ENCODE assay signal across 8 cellular contexts in the genomic region with DNA sequence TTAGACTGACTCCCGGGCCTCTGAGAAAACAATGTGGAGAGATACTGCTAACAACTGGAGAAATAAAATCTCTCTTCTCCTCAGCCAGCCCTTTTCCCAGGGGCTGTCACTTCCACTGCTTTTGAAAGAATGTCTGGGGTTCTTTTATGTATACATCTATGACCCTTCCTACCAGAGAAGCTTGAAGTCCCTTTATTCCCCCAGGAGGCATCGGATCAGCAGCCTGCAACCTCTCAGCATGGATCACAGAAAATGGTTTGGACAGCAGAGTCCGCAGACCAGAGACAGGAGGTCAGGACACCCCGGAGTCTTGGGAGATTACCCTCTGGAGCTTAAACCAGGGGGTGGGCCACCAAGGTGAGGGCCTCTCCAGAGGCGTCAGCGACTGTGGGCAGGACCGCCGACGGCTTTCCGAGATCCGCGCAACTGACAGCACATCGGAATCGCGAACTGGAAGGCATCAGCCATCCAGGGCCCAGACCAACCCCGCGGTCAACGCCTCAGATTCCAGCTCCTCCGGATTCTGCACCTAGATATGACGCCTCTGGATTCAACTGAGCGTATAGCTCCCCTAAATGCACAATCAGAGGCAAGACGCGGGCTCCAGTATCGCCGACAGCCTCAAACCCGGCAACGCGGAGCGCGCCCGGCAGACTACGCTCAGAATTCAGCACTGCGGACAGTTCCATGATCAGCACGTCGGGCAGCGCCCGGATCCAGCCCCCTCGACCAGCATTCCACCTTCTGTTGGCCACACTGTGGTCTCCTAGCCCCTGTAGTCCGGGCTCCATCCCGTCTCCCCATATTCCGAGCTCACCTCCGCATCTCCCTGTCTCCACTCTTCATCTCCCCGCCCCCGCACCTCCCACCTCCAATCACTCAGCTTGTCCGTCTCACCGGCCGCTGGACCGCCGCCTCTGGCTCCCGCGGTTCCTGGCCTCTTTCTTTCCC. TPM values are rescaled to one million over a fixed set of nuclear protein-coding genes. Genes with fewer than 3 reads are reported as not detected.
DNase-seq lines count a peak whose midpoint lies in the region; ATAC-seq and TF ChIP-seq lines count a peak whose summit lies in the region.

No MANE protein-coding gene starts in this region.

- no TSS peak for BruUV-seq in A673 (replicated peaks; lab: Mats Ljungman, UMichigan)

- no peaks in the 10 kb centered on the region for H3K9me3 ChIP-seq in A673 (ENCODE audit: low read depth, low read length, poor library complexity, severe bottlenecking)

- H3K4me3 Mint-ChIP-seq in glutamatergic neuron (ENCODE audit: unreplicated experiment): peak overlapping the region; percentile 99

- peaks cover 85% of the 10 kb centered on the region for H3K27me3 ChIP-seq in A673 (replicated peaks; ENCODE audit: insufficient read depth, low read depth, low read length, poor library complexity)

- no peaks in the 10 kb centered on the region for H3K36me3 ChIP-seq in A673 (ENCODE audit: insufficient read depth, low read length, poor library complexity, severe bottlenecking)

- no peaks in the 10 kb centered on the region for H3K36me3 Mint-ChIP-seq in glutamatergic neuron (ENCODE audit: unreplicated experiment)

- intact Hi-C loops in A673 (cut with micrococcal nuclease; ENCODE audit: unreplicated experiment): no loop called here

- POLR2A ChIA-PET in A673 (lab: Charles Lee; ENCODE audit: low non-redundant PET) (no interaction called here), HEK293T (lab: Yijun Ruan, JAX) (no interaction called here)

- H3K27ac Mint-ChIP-seq in glutamatergic neuron (ENCODE audit: unreplicated experiment): no peak overlapping the region

- no peak overlapping the region for H3K27ac ChIP-seq in A673 (ENCODE audit: low read depth, low read length, poor library complexity, severe bottlenecking)

- CTCF ChIA-PET in A673 (lab: Charles Lee) (no interaction called here), HEK293T (lab: Yijun Ruan, JAX) (no interaction called here)

- no peaks in the 10 kb centered on the region for H3K9me3 Mint-ChIP-seq in glutamatergic neuron (ENCODE audit: unreplicated experiment)

- peak; percentile 63 for DNase-seq in A673 (ENCODE audit: low spot score)
- DNase-seq in HEK293T (ENCODE audit: extremely low spot score): peak; percentile 84
- peak; percentile 57 to 64 for DNase-seq in activated CD4-positive, alpha-beta T cell treated with anti-CD3 and anti-CD28 coated beads, Interleukin-2, amount 50 U/mL, for 48 hours
- peak; percentile 49 for DNase-seq in glutamatergic neuron
- peak; percentile 42 to 61 for DNase-seq in stimulated activated CD4-positive, alpha-beta T cell treated with anti-CD3 and anti-CD28 coated beads, Interleukin-4, amount 100 ng/mL, for 48 hours (ENCODE audit: low read depth in 2 of 2)
- no peak for DNase-seq in NCI-H2171 treated with DMSO at 0.1 percent for 48 hours (lab: John Stamatoyannopoulos, UW)
- DNase-seq in SIG-M5 treated with dmso at 0.1 percent for 504 hours (lab: John Stamatoyannopoulos, UW; ENCODE audit: unreplicated experiment): no peak

- ATAC-seq in GM21423 (IDR thresholded peaks at IDR 0.05; ENCODE audit: unreplicated experiment): no peak

- H3K4me1 ChIP-seq in A673 (ENCODE audit: insufficient read depth, low read length, poor library complexity, severe bottlenecking): no peaks in the 10 kb centered on the region

- TF ChIP-seq CTCF in A673 (conservative IDR thresholded peaks at IDR 0.05; ENCODE audit: low read depth, low read length) (no peak), glutamatergic neuron (IDR thresholded peaks at IDR 0.05; ENCODE audit: partially characterized antibody, unreplicated experiment) (no peak)

- peaks cover 18% of the 10 kb centered on the region for H3K27me3 Mint-ChIP-seq in glutamatergic neuron (ENCODE audit: unreplicated experiment)

- H3K4me1 Mint-ChIP-seq in glutamatergic neuron (ENCODE audit: low read depth, unreplicated experiment): peaks cover 11% of the 10 kb centered on the region

- no peak overlapping the region for H3K4me3 ChIP-seq in A673 (ENCODE audit: low read depth, low read length, poor library complexity, severe bottlenecking)

TF ChIP-seq in HEK293T, 16 proteins besides CTCF, POLR2A, EP300 and RAD21:
- TF ChIP-seq CTBP1 (IDR thresholded peaks at IDR 0.05; ENCODE audit: borderline replicate concordance) (no peak), FOXM1 (IDR thresholded peaks at IDR 0.05; ENCODE audit: borderline replicate concordance) (no peak), SUZ12 (IDR thresholded peaks at IDR 0.05) (no peak), FOXA1 (IDR thresholded peaks at IDR 0.05) (no peak), LEF1 (IDR thresholded peaks at IDR 0.05; ENCODE audit: borderline replicate concordance) (no peak), ARNT (IDR thresholded peaks at IDR 0.05) (no peak), BHLHE40 (IDR thresholded peaks at IDR 0.05; ENCODE audit: borderline replicate concordance) (no peak), ELF4 (IDR thresholded peaks at IDR 0.05) (no peak), TARDBP (IDR thresholded peaks at IDR 0.05) (no peak), L3MBTL2 (conservative IDR thresholded peaks at IDR 0.05) (no peak), SP1 (IDR thresholded peaks at IDR 0.05) (no peak), ZNF384 (IDR thresholded peaks at IDR 0.05) (no peak), HDGF (IDR thresholded peaks at IDR 0.05; ENCODE audit: borderline replicate concordance) (no peak), NFRKB (IDR thresholded peaks at IDR 0.05) (no peak)
- TF ChIP-seq, protein P1, sequence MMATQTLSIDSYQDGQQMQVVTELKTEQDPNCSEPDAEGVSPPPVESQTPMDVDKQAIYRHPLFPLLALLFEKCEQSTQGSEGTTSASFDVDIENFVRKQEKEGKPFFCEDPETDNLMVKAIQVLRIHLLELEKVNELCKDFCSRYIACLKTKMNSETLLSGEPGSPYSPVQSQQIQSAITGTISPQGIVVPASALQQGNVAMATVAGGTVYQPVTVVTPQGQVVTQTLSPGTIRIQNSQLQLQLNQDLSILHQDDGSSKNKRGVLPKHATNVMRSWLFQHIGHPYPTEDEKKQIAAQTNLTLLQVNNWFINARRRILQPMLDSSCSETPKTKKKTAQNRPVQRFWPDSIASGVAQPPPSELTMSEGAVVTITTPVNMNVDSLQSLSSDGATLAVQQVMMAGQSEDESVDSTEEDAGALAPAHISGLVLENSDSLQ (IDR thresholded peaks at IDR 0.05): no peak
TF ChIP-seq in HEK293T: peak in this region for 0.

RNA-seq across cellular contexts. Expression of a gene that starts 0.9 kb away (rescaled TPM):
- total RNA-seq in A673 (2021): not detected in 2 replicates
- 4.8 TPM for total RNA-seq in glutamatergic neuron (ENCODE audit: unreplicated experiment)

RNA-seq across cellular contexts. Expression of a gene that starts 29.6 kb away (rescaled TPM):
- total RNA-seq in A673 (2021) (5.9 and 7.3 TPM in 2 replicates), glutamatergic neuron (ENCODE audit: unreplicated experiment) (112 TPM)

RNA-seq across cellular contexts. Expression of a gene that starts 43.5 kb away (rescaled TPM):
- total RNA-seq in A673 (2021) (31.0 and 33.5 TPM in 2 replicates), glutamatergic neuron (ENCODE audit: unreplicated experiment) (57.3 TPM)

RNA-seq across cellular contexts. Expression of a gene that starts 43.9 kb away (rescaled TPM):
- total RNA-seq in A673 (2021): 30.4 and 38.5 TPM in 2 replicates
- total RNA-seq in glutamatergic neuron (ENCODE audit: unreplicated experiment): 14.9 TPM

Comparison
In these comparisons a context has a peak if more than half of its experiments do, and no peak if none do; other contexts are left out.
1. DNase-seq: peak in A673 (single experiment), HEK293T (single experiment), activated CD4-positive, alpha-beta T cell treated with anti-CD3 and anti-CD28 coated beads, Interleukin-2, amount 50 U/mL, for 48 hours (2 of 2), glutamatergic neuron (single experiment) and stimulated activated CD4-positive, alpha-beta T cell treated with anti-CD3 and anti-CD28 coated beads, Interleukin-4, amount 100 ng/mL, for 48 hours (2 of 2); none in NCI-H2171 treated with DMSO at 0.1 percent for 48 hours (single experiment) and SIG-M5 treated with dmso at 0.1 percent for 504 hours (single experiment).
2. RNA of a gene that starts 29.6 kb away (total RNA-seq): 112 TPM in glutamatergic neuron (single experiment); 5.9 to 7.3 TPM in A673; every median in the first group is over 10 times any median in the second.